Comparison of ENCODE assay signal across 1 cellular context in the genomic region with DNA sequence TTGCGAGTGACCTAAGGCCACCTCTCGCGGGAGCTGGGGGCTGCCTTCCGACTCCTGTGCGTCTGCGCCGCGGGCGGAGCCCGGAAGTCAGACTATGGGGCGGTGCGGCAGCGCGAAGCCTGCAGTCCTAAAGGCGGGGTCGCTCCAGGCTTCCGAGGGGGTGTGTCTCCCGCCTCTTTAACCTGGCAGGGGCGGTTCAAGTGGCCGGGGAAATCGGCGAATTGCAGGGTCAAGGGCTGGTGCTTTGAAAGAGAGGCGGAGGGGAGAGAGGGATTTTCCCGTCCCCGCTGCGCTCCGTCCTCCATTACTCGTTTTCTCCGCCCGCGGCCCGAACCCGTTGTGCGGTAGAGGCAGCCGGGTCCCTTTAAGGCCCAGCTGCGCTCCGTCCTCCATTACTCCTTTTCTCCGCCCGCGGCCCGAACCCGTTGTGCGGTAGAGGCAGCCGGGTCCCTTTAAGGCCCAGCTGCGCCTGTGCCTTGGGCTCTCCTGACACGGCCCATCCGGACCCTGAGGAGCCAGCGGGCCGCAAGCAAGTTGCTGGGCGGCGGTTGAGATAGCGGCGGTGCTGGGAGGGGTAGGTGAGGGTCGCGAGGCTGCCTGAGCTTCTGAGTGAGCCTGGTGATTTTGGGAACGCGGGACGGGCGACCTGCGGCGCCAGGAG.
TF ChIP-seq lines count a peak whose summit lies in the region.

A gene with protein sequence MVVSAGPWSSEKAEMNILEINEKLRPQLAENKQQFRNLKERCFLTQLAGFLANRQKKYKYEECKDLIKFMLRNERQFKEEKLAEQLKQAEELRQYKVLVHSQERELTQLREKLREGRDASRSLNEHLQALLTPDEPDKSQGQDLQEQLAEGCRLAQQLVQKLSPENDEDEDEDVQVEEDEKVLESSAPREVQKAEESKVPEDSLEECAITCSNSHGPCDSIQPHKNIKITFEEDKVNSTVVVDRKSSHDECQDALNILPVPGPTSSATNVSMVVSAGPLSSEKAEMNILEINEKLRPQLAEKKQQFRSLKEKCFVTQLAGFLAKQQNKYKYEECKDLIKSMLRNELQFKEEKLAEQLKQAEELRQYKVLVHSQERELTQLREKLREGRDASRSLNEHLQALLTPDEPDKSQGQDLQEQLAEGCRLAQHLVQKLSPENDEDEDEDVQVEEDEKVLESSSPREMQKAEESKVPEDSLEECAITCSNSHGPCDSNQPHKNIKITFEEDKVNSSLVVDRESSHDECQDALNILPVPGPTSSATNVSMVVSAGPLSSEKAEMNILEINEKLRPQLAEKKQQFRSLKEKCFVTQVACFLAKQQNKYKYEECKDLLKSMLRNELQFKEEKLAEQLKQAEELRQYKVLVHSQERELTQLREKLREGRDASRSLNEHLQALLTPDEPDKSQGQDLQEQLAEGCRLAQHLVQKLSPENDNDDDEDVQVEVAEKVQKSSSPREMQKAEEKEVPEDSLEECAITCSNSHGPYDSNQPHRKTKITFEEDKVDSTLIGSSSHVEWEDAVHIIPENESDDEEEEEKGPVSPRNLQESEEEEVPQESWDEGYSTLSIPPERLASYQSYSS (N-terminal part only) (plus strand): TSS at position 83 of the 661 bp plus-strand sequence. CDS start 21,820 bp downstream, outside the sequence.

TF ChIP-seq in IMR-90, 13 proteins besides CTCF, POLR2A, EP300 and RAD21:
- peak; percentile 33; the same call in 1 of the 2 replicates for TF ChIP-seq MXI1 (IDR thresholded peaks at IDR 0.05; ENCODE audit: borderline replicate concordance, low read depth, low read length)
